In genomic region chr16:69123894-69124293, GRCh38 we compare ENCODE assay signal across 7 cellular contexts. TPM values are rescaled to one million over a fixed set of nuclear protein-coding genes. Genes with fewer than 3 reads are reported as not detected.
DNase-seq lines count a peak whose midpoint lies in the region; ATAC-seq, FAIRE-seq and TF ChIP-seq lines count a peak whose summit lies in the region.

No MANE protein-coding gene starts in this region.

- H3K4me1 Mint-ChIP-seq in brain, result peaks cover 5% of the 10 kb centered on the region

- H3K4me1 ChIP-seq in kidney (ENCODE audit: control insufficient read depth in 1 of 2, insufficient read depth in 1 of 2, low read depth in 1 of 2, low read length in 2 of 2), result peaks cover 5 to 8% of the 10 kb centered on the region in 2 donors

- no peaks in the 10 kb centered on the region for H3K9me3 ChIP-seq in kidney (ENCODE audit: control insufficient read depth in 1 of 2, low read length in 2 of 2)

- no peak overlapping the region for H3K9ac ChIP-seq in kidney (ENCODE audit: low read length in 2 of 2)

- ATAC-seq in HG03045 (IDR thresholded peaks at IDR 0.05; ENCODE audit: unreplicated experiment), result no peak

- H3K27ac Mint-ChIP-seq in brain, result peak overlapping the region; percentile 3 to 64 (median 42)

- DNase-seq in GM12864 (ENCODE audit: low read depth), result peak; percentile 41
- DNase-seq in NCI-H1436 (lab: John Stamatoyannopoulos, UW), result peak; percentile 71
- DNase-seq in T-helper 22 cell (ENCODE audit: low read depth), result peak; percentile 39
- DNase-seq in kidney, result peak; percentile 34
- DNase-seq in stimulated activated CD4-positive, alpha-beta T cell treated with anti-CD3 and anti-CD28 coated beads, TNF-alpha, amount 100 ng/mL, for 24 hours (ENCODE audit: low read depth in 3 of 3), result peak; percentile 22 to 43 (median 38)

- FAIRE-seq in kidney (lab: Jason Lieb, UNC), result no peak

- TF ChIP-seq CTCF in GM12864 (IDR thresholded peaks at IDR 0.05; ENCODE audit: low read depth, low read length, missing control alignments), result peak; percentile 52
- TF ChIP-seq CTCF in brain (conservative IDR thresholded peaks at IDR 0.05), result peak; percentile 71 to 82
- peak; percentile 76 for TF ChIP-seq CTCF in kidney (IDR thresholded peaks at IDR 0.05; ENCODE audit: borderline replicate concordance, extremely low read depth, insufficient read depth)

- H3K4me3 Mint-ChIP-seq in brain, result peak overlapping the region in 2 of 5 experiments; percentile 24 to 62

- peaks cover 52% of the 10 kb centered on the region for H3K36me3 Mint-ChIP-seq in brain

- H3K36me3 ChIP-seq in kidney (ENCODE audit: control insufficient read depth in 1 of 2, insufficient read depth in 2 of 2, low read length in 2 of 2), result peaks cover 10 to 12% of the 10 kb centered on the region in 2 donors

- H3K4me3 ChIP-seq in GM12864 (ENCODE audit: low read depth, low read length) (no peak overlapping the region), kidney (ENCODE audit: low read length in 2 of 2) (no peak overlapping the region)

- H3K27me3 Mint-ChIP-seq in brain, result no peaks in the 10 kb centered on the region

- no peaks in the 10 kb centered on the region for H3K9me3 Mint-ChIP-seq in brain

- no peak overlapping the region for H3K27ac ChIP-seq in kidney (ENCODE audit: low read depth in 2 of 2, low read length in 2 of 2)

- intact Hi-C loops in kidney (cut with DNase I), result no loop called here

RNA-seq across cellular contexts. Expression of gene CHTF8, which starts 8.5 kb away (rescaled TPM):
- 151 TPM for polyA plus RNA-seq in brain (ENCODE audit: insufficient read depth, low read depth, low replicate concordance)
- 124 TPM for total RNA-seq in kidney
- 163 TPM for polyA plus RNA-seq in kidney (ENCODE audit: insufficient read depth, low read depth, low replicate concordance)

RNA-seq across cellular contexts. Expression of gene UTP4, which starts 8.6 kb away (rescaled TPM):
- 36.3 TPM for polyA plus RNA-seq in brain (ENCODE audit: insufficient read depth, low read depth, low replicate concordance)
- 41.7 TPM for total RNA-seq in kidney
- polyA plus RNA-seq in kidney (ENCODE audit: insufficient read depth, low read depth, low replicate concordance), result 57.2 TPM

RNA-seq across cellular contexts. Expression of gene HAS3, which starts 18.4 kb away (rescaled TPM):
- polyA plus RNA-seq in brain (ENCODE audit: insufficient read depth, low read depth, low replicate concordance) (6.5 TPM), kidney (ENCODE audit: insufficient read depth, low read depth, low replicate concordance) (0.34 TPM)
- total RNA-seq in kidney, result 2.1 TPM
